Comparison of ENCODE assay signal across 22 cellular contexts in the genomic region with DNA sequence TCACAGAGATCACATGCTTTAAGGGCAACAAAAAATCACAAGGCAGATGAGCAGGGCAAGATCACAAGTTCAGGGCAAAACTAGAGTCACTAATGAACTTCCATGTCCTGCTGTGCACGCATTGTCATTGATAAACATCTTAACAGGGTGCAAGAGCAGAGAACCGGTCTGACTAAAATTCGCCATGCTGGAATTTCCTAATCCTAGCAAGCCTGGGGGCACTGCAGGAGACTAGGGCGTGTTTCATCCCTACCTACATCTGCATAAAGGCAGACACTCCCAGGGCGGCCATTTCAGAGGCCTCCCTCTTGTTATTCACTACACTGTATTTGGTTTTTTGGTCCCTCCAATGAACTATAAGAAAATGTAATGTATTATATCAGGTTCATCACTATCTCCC.
DNase-seq lines count a peak whose midpoint lies in the region; FAIRE-seq and TF ChIP-seq lines count a peak whose summit lies in the region.
"Had no signal": no experiment of that assay in that cellular context is flagged by ENCODE, and none has a peak within 500 bp of the region (broad histone marks: within the 10 kb centered on the region; RNA-seq: fewer than 3 reads in every experiment).

No MANE protein-coding gene starts in this region.

- H3K56ac ChIP-seq in H9 (ENCODE audit: insufficient read length, low read depth, low read length) = no peak overlapping the region

- H3K4me1 ChIP-seq in H9 (ENCODE audit: insufficient read depth, low read length) (peaks cover 3% of the 10 kb centered on the region; the same call in 1 of the 2 replicates), NT2/D1 (ENCODE audit: insufficient read depth, insufficient read length) (peaks cover 3% of the 10 kb centered on the region), neural progenitor cell (no peaks in the 10 kb centered on the region)
- H3K4me1 ChIP-seq in CD8-positive, alpha-beta memory T cell (ENCODE audit: insufficient read depth, low read length) = no peaks in the 10 kb centered on the region
- H3K4me1 ChIP-seq: Caco-2, SJCRH30 had no signal

- no peak overlapping the region for H2BK12ac ChIP-seq in H9 (ENCODE audit: insufficient read length, low read depth, low read length)

- no peaks in the 10 kb centered on the region for H3K79me1 ChIP-seq in H9 (ENCODE audit: insufficient read depth, low read depth, low read length, poor library complexity, severe bottlenecking)

- H3K9ac ChIP-seq in H9 (ENCODE audit: extremely low read depth, insufficient read length, low read length) = no peak overlapping the region
- H3K9ac ChIP-seq in NT2/D1 (ENCODE audit: insufficient read length, low read depth) = no peak overlapping the region
- no peak overlapping the region for H3K9ac ChIP-seq in neural progenitor cell
- H3K9ac ChIP-seq: GM23248, KMS-11 had no signal

- H3K79me2 ChIP-seq in H9 (ENCODE audit: insufficient read depth, low read length) = no peaks in the 10 kb centered on the region
- H3K79me2 ChIP-seq in neural progenitor cell (ENCODE audit: low read depth) = no peaks in the 10 kb centered on the region

- TF ChIP-seq CTCF in H9 (conservative IDR thresholded peaks at IDR 0.05) = no peak
- no peak for TF ChIP-seq CTCF in neural progenitor cell (IDR thresholded peaks at IDR 0.05)

- H3K4me3 ChIP-seq in NT2/D1 (ENCODE audit: insufficient read length, low read depth) = no peak overlapping the region
- no peak overlapping the region for H3K4me3 ChIP-seq in neural progenitor cell
- H3K4me3 ChIP-seq in CD8-positive, alpha-beta memory T cell (ENCODE audit: low read length) = no peak overlapping the region
- H3K4me3 ChIP-seq: GM23248, PC-9, SJCRH30 had no signal

- H3K4ac ChIP-seq in H9 (ENCODE audit: low read depth, low read length) = no peak overlapping the region

- no peak overlapping the region for H4K91ac ChIP-seq in H9 (ENCODE audit: insufficient read length, low read depth, low read length)

- no peak overlapping the region for H4K5ac ChIP-seq in H9 (ENCODE audit: insufficient read length, low read depth, low read length)

- peak overlapping the region; percentile 73 to 94 (median 87) for H3K27ac Mint-ChIP-seq in H9
- no peak overlapping the region for H3K27ac Mint-ChIP-seq in neural progenitor cell
- no peak overlapping the region for H3K27ac Mint-ChIP-seq in CD8-positive, alpha-beta memory T cell
- H3K27ac Mint-ChIP-seq: IgD-negative memory B cell had no signal

- H3K27ac ChIP-seq in H9 (ENCODE audit: insufficient read length, low read depth, low read length) (no peak overlapping the region), neural progenitor cell (no peak overlapping the region)
- no peak overlapping the region for H3K27ac ChIP-seq in CD8-positive, alpha-beta memory T cell (ENCODE audit: low read depth, low read length)
- H3K27ac ChIP-seq: GM23248, KMS-11, PC-9, SJCRH30 had no signal

- H3T11ph ChIP-seq in H9 (ENCODE audit: low read length) = no peak overlapping the region

- no peak overlapping the region for H2AK5ac ChIP-seq in H9 (ENCODE audit: insufficient read length, low read length)

- no CpG with 5 or more reads among the region's 5 CpGs for WGBS in H9 (ENCODE audit: extremely low coverage, insufficient read length, low lambda C conversion rate)

- no peak for FAIRE-seq in frontal cortex (lab: Jason Lieb, UNC)
- FAIRE-seq: GM18507 had no signal

- H3K9me3 Mint-ChIP-seq in H9 (peaks cover 58 to 66% of the 10 kb centered on the region in 2 experiments), neural progenitor cell (peaks cover 6% of the 10 kb centered on the region)
- no peaks in the 10 kb centered on the region for H3K9me3 Mint-ChIP-seq in CD8-positive, alpha-beta memory T cell

- H3K18ac ChIP-seq in H9 (ENCODE audit: insufficient read length, low read depth, low read length) = no peak overlapping the region

- no peak overlapping the region for H2BK20ac ChIP-seq in H9 (ENCODE audit: low read depth, low read length, poor library complexity, severe bottlenecking)

- H3K27me3 ChIP-seq in H9 (ENCODE audit: insufficient read depth, low read length) (no peaks in the 10 kb centered on the region), NT2/D1 (ENCODE audit: insufficient read depth, insufficient read length) (no peaks in the 10 kb centered on the region), neural progenitor cell (no peaks in the 10 kb centered on the region)
- H3K27me3 ChIP-seq in CD8-positive, alpha-beta memory T cell (ENCODE audit: insufficient read depth, low read length, poor library complexity, severe bottlenecking) = no peaks in the 10 kb centered on the region
- H3K27me3 ChIP-seq: SJCRH30 had no signal

- no peaks in the 10 kb centered on the region for H3K23me2 ChIP-seq in H9 (ENCODE audit: insufficient read length, low read depth, low read length, poor library complexity, severe bottlenecking)

- H3K4me2 ChIP-seq in H9 (ENCODE audit: insufficient read depth, insufficient read length, low read length) (no peak overlapping the region), neural progenitor cell (no peak overlapping the region)
- H3K4me2 ChIP-seq: KMS-11, PC-9 had no signal

- POLR2A ChIA-PET in CD8-positive, alpha-beta memory T cell (lab: Charles Lee) = no interaction called here

- no peak overlapping the region for H2AFZ ChIP-seq in H9 (ENCODE audit: low read length)
- no peak overlapping the region for H2AFZ ChIP-seq in neural progenitor cell (replicated peaks)
- H2AFZ ChIP-seq: GM23248, PC-9 had no signal

- CTCF ChIA-PET in CD8-positive, alpha-beta memory T cell (lab: Charles Lee) = no interaction called here

- H2BK5ac ChIP-seq in H9 (ENCODE audit: insufficient read length, low read length) = no peak overlapping the region

- H4K20me1 ChIP-seq in H9 (ENCODE audit: control insufficient read depth, insufficient read depth, insufficient read length) (no peaks in the 10 kb centered on the region), neural progenitor cell (ENCODE audit: low read depth) (no peaks in the 10 kb centered on the region)

- no peak overlapping the region for H2BK15ac ChIP-seq in H9 (ENCODE audit: low read depth, low read length)

- H3K36me3 Mint-ChIP-seq in H9 (ENCODE audit: insufficient read depth in 1 of 3, low read depth in 3 of 3) = peaks cover 0 to 10% (median 5%) of the 10 kb centered on the region in 3 experiments; a peak in 5 of 7 replicates
- H3K36me3 Mint-ChIP-seq in neural progenitor cell = no peaks in the 10 kb centered on the region
- H3K36me3 Mint-ChIP-seq in CD8-positive, alpha-beta memory T cell = no peaks in the 10 kb centered on the region
- H3K36me3 Mint-ChIP-seq: CD4-positive, alpha-beta memory T cell had no signal

- H3K36me3 ChIP-seq in NT2/D1 (ENCODE audit: insufficient read depth, insufficient read length, low read length) (no peaks in the 10 kb centered on the region), neural progenitor cell (no peaks in the 10 kb centered on the region)
- no peaks in the 10 kb centered on the region for H3K36me3 ChIP-seq in CD8-positive, alpha-beta memory T cell (ENCODE audit: insufficient read depth, low read length)
- H3K36me3 ChIP-seq: SJCRH30 had no signal

- no peak overlapping the region for H3K14ac ChIP-seq in H9 (ENCODE audit: insufficient read depth, low read length)

- H3K23ac ChIP-seq in H9 (ENCODE audit: insufficient read length, low read depth, low read length) = no peak overlapping the region

- no peaks in the 10 kb centered on the region; the same call in none of the 2 replicates for H3K27me3 Mint-ChIP-seq in H9 (ENCODE audit: low read depth)
- no peaks in the 10 kb centered on the region for H3K27me3 Mint-ChIP-seq in neural progenitor cell (ENCODE audit: insufficient read depth, low read depth)
- peaks cover 0 to 2% of the 10 kb centered on the region in 2 donors for H3K27me3 Mint-ChIP-seq in CD8-positive, alpha-beta memory T cell

- peaks cover 26 to 27% of the 10 kb centered on the region in 2 experiments for H3K4me1 Mint-ChIP-seq in H9
- H3K4me1 Mint-ChIP-seq in neural progenitor cell = no peaks in the 10 kb centered on the region
- H3K4me1 Mint-ChIP-seq in CD8-positive, alpha-beta memory T cell = peaks cover 0 to 5% (median 4%) of the 10 kb centered on the region in 3 donors
- H3K4me1 Mint-ChIP-seq: CD4-positive, alpha-beta memory T cell; IgD-negative memory B cell had no signal

- H3K9me3 ChIP-seq in H9 (ENCODE audit: control insufficient read depth, low read depth, low read length) (peaks cover 23% of the 10 kb centered on the region), NT2/D1 (ENCODE audit: insufficient read depth, low read length) (peaks cover 14% of the 10 kb centered on the region), neural progenitor cell (ENCODE audit: low read depth) (no peaks in the 10 kb centered on the region)
- no peaks in the 10 kb centered on the region for H3K9me3 ChIP-seq in CD8-positive, alpha-beta memory T cell (ENCODE audit: low read length)
- H3K9me3 ChIP-seq: Caco-2, SJCRH30 had no signal

- H3K4me3 Mint-ChIP-seq in H9 (peak overlapping the region; percentile 47 to 63; a peak in 3 of 5 replicates), neural progenitor cell (no peak overlapping the region)
- no peak overlapping the region for H3K4me3 Mint-ChIP-seq in CD8-positive, alpha-beta memory T cell
- H3K4me3 Mint-ChIP-seq: CD4-positive, alpha-beta memory T cell; IgD-negative memory B cell had no signal

- DNase-seq in H9 = peak; percentile 81
- DNase-seq in NT2/D1 (ENCODE audit: low read depth, low spot score) = peak; percentile 80
- peak; percentile 77 for DNase-seq in iPS DF 19.7 (ENCODE audit: low read depth, low spot score)
- DNase-seq in neural progenitor cell (ENCODE audit: low spot score) = peak; percentile 3
- no peak for DNase-seq in CD8-positive, alpha-beta memory T cell
- no peak for DNase-seq in NOMO-1 (lab: John Stamatoyannopoulos, UW; ENCODE audit: unreplicated experiment in 2 of 2)
- DNase-seq in frontal cortex (ENCODE audit: low spot score in 2 of 2) = no peak
- DNase-seq: C1 segment of cervical spinal cord; Caco-2; CD4-positive, alpha-beta memory T cell; DND-41; GM23248; HCEC 1CT; MM.1S; NCI-H1694; NCI-H2029 treated with DMSO at 0.1 percent for 48 hours; NCI-H446 treated with DMSO at 0.1 percent for 48 hours; PC-9; SJCRH30 had no signal

- no peak overlapping the region for H4K8ac ChIP-seq in H9 (replicated peaks; ENCODE audit: insufficient read length, low read depth, low read length)

- no peaks in the 10 kb centered on the region for H3F3A ChIP-seq in neural progenitor cell (ENCODE audit: low read depth)

- H2BK120ac ChIP-seq in H9 (ENCODE audit: low read depth, low read length, poor library complexity, severe bottlenecking) = no peak overlapping the region

Comparison
In these comparisons a context has a peak if more than half of its experiments do, and no peak if none do; other contexts are left out.
1. DNase-seq: peak in H9 (single experiment), NT2/D1 (single experiment), iPS DF 19.7 (single experiment) and neural progenitor cell (single experiment); none in CD8-positive, alpha-beta memory T cell (0 of 5), NOMO-1 (0 of 2) and frontal cortex (0 of 2).
2. H3K27ac Mint-ChIP-seq: peak in H9 (3 of 3); none in neural progenitor cell (single experiment) and CD8-positive, alpha-beta memory T cell (0 of 8).
3. H3K4me3 Mint-ChIP-seq: peak in H9 (2 of 2); none in neural progenitor cell (single experiment) and CD8-positive, alpha-beta memory T cell (0 of 7).